1 cellular context compared by ENCODE assay signal in the genomic region with DNA sequence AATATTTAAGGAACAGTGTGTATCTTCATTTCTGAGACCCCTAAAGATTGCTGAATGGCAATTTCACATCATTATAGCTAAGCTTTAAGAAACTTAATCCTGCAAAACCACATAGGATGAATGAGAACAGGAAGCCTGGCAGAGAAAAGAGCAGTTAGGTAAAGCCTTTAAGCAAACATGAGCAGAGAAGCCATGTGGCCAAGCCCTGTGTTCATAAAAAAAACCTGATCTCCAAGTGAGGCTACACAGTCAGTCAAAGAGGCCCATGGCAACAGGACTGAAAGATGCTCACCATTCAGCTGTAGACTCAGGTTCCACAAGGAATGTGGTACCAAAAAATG.
TF ChIP-seq lines count a peak whose summit lies in the region.

No MANE protein-coding gene starts in this region.

TF ChIP-seq in HepG2, 621 proteins besides CTCF, POLR2A, EP300 and RAD21:
- peak; percentile 28 for TF ChIP-seq ASH2L (IDR thresholded peaks at IDR 0.05; ENCODE audit: insufficient read length, low read depth, low read length)
- TF ChIP-seq MNT (IDR thresholded peaks at IDR 0.05) = 0 out of 2 replicates have a peak, but pooled peaks have one; percentile 8
- TF ChIP-seq, protein P1, sequence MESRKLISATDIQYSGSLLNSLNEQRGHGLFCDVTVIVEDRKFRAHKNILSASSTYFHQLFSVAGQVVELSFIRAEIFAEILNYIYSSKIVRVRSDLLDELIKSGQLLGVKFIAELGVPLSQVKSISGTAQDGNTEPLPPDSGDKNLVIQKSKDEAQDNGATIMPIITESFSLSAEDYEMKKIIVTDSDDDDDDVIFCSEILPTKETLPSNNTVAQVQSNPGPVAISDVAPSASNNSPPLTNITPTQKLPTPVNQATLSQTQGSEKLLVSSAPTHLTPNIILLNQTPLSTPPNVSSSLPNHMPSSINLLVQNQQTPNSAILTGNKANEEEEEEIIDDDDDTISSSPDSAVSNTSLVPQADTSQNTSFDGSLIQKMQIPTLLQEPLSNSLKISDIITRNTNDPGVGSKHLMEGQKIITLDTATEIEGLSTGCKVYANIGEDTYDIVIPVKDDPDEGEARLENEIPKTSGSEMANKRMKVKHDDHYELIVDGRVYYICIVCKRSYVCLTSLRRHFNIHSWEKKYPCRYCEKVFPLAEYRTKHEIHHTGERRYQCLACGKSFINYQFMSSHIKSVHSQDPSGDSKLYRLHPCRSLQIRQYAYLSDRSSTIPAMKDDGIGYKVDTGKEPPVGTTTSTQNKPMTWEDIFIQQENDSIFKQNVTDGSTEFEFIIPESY (CRISPR knock-in tag; IDR thresholded peaks at IDR 0.05) = no peak
- TF ChIP-seq MXD3 (CRISPR knock-in tag; IDR thresholded peaks at IDR 0.05) = no peak
- TF ChIP-seq MXD4 (CRISPR knock-in tag; IDR thresholded peaks at IDR 0.05) = 0 out of 2 replicates have a peak, but pooled peaks have one; percentile 44
- peak; percentile 38; the same call in 1 of the 2 replicates for TF ChIP-seq ZNF331 (CRISPR knock-in tag; IDR thresholded peaks at IDR 0.05)
- peak; percentile 57; the same call in 1 of the 2 replicates for TF ChIP-seq FOXA3 (CRISPR knock-in tag; IDR thresholded peaks at IDR 0.05)
- TF ChIP-seq ELF3 (CRISPR knock-in tag; IDR thresholded peaks at IDR 0.05) = 0 out of 2 replicates have a peak, but pooled peaks have one; percentile 26
- peak; percentile 83; the same call in 1 of the 2 replicates for TF ChIP-seq ZNF362 (CRISPR knock-in tag; IDR thresholded peaks at IDR 0.05; ENCODE audit: borderline replicate concordance)
- TF ChIP-seq, protein P2, sequence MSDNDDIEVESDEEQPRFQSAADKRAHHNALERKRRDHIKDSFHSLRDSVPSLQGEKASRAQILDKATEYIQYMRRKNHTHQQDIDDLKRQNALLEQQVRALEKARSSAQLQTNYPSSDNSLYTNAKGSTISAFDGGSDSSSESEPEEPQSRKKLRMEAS (IDR thresholded peaks at IDR 0.05) = peak; percentile 42; the same call in 1 of the 2 replicates
- peak; percentile 45 for TF ChIP-seq SAP130 (CRISPR knock-in tag; IDR thresholded peaks at IDR 0.05; ENCODE audit: low read depth)
- TF ChIP-seq FOXA1 (IDR thresholded peaks at IDR 0.05) = no peak
- peak; percentile 33; the same call in 1 of the 2 replicates for TF ChIP-seq FOXA1 (CRISPR knock-in tag; IDR thresholded peaks at IDR 0.05)
- TF ChIP-seq ZNF12 (CRISPR knock-in tag; IDR thresholded peaks at IDR 0.05) = 0 out of 2 replicates have a peak, but pooled peaks have one; percentile 18
- TF ChIP-seq ZNF468 (CRISPR knock-in tag; IDR thresholded peaks at IDR 0.05) = no peak
